ENCODE assay signal across 1 cellular context in genomic region chr16:8752706-8753105, GRCh38.
TF ChIP-seq lines count a peak whose summit lies in the region.

No MANE protein-coding gene starts in this region.

TF ChIP-seq in SK-N-SH treated with all-trans-retinoic acid at 6 μM for 48 hours, 23 proteins besides CTCF, POLR2A, EP300 and RAD21 (continued from another document):
- TF ChIP-seq CREB5 (CRISPR knock-in tag; IDR thresholded peaks at IDR 0.05; ENCODE audit: low read depth): no peak
